Comparison of ENCODE assay signal across 23 cellular contexts in the genomic region with DNA sequence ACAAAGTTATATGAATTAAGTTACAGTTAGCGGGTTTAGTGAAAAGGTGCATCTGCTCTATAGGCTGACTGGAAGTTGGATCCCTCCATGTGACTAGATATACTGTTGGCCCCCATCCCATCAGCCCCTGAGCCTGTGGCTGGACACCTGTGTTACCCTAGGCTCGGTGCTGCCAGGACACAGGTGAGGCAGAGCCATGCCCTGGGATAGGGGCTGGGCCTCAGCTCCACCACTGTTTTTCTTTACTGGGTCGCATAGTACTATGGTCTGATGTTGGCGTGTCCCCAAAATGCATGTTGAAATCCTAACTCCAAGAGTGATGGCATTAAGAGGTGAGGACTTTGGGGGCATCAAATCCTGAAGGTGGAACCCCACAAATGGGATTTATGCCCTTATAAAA.
"Had no signal": no experiment of that assay in that cellular context is flagged by ENCODE, and none has a peak within 500 bp of the region (broad histone marks: within the 10 kb centered on the region; RNA-seq: fewer than 3 reads in every experiment).

No MANE protein-coding gene starts in this region.

- H3K27ac Mint-ChIP-seq: dendritic cell treated with granulocyte-macrophage colony-stimulating factor and Interleukin-4, amounts not matched to agents 40 ng/mL and 50 ng/mL, for 4 days; effector memory CD8-positive, alpha-beta T cell; endodermal cell had no signal

- H3K27ac ChIP-seq: colonic mucosa, coronary artery, dorsolateral prefrontal cortex, epithelial cell of prostate, esophagus squamous epithelium, foreskin keratinocyte, gastrocnemius medialis, gastroesophageal sphincter, heart left ventricle, heart right ventricle had no signal

- DNase-seq: colonic mucosa; cortex of kidney; dermis blood vessel endothelial cell; dorsolateral prefrontal cortex; effector CD4-positive, alpha-beta T cell; effector CD8-positive, alpha-beta T cell; effector memory CD4-positive, alpha-beta T cell; effector memory CD8-positive, alpha-beta T cell; endodermal cell; erythroblast; esophagus squamous epithelium; foreskin fibroblast; foreskin keratinocyte; foreskin melanocyte; gastrocnemius medialis; glutamatergic neuron; head of caudate nucleus; heart left ventricle; heart right ventricle had no signal

- H3K27me3 ChIP-seq: colonic mucosa, dorsolateral prefrontal cortex, esophagus squamous epithelium, foreskin keratinocyte, gastrocnemius medialis, gastroesophageal sphincter, heart left ventricle, heart right ventricle had no signal

- H3K4me1 Mint-ChIP-seq: endodermal cell had no signal

- H3K4me3 Mint-ChIP-seq: dendritic cell treated with granulocyte-macrophage colony-stimulating factor and Interleukin-4, amounts not matched to agents 40 ng/mL and 50 ng/mL, for 4 days; effector memory CD8-positive, alpha-beta T cell; endodermal cell had no signal

- H3K4me3 ChIP-seq: colonic mucosa, coronary artery, dorsolateral prefrontal cortex, esophagus squamous epithelium, gastrocnemius medialis, gastroesophageal sphincter, heart left ventricle, heart right ventricle had no signal

- H3K36me3 ChIP-seq: colonic mucosa, esophagus squamous epithelium, gastrocnemius medialis, gastroesophageal sphincter, heart left ventricle, heart right ventricle had no signal

- H3K4me1 ChIP-seq: colonic mucosa, esophagus squamous epithelium, foreskin keratinocyte, gastrocnemius medialis, gastroesophageal sphincter, heart left ventricle, heart right ventricle had no signal

- H3K9me3 ChIP-seq: colonic mucosa, esophagus squamous epithelium, gastrocnemius medialis had no signal

- H3K27me3 Mint-ChIP-seq: effector memory CD8-positive, alpha-beta T cell had no signal

- H3K9me3 Mint-ChIP-seq: effector memory CD8-positive, alpha-beta T cell had no signal
